Comparison of ENCODE assay signal across 21 cellular contexts in genomic region chr18:48098538-48098937, GRCh38.
"Had no signal": no experiment of that assay in that cellular context is flagged by ENCODE, and none has a peak within 500 bp of the region (broad histone marks: within the 10 kb centered on the region; RNA-seq: fewer than 3 reads in every experiment).

No MANE protein-coding gene starts in this region.

- H3K36me3 Mint-ChIP-seq: activated naive CD4-positive, alpha-beta T cell treated with anti-CD3 and anti-CD28 coated beads, Interleukin-2, amount 50 U/mL, for 72 hours had no signal

- H2AFZ ChIP-seq: hepatocyte had no signal

- H3K4me3 Mint-ChIP-seq: neural crest cell, T-helper 17 cell had no signal

- FAIRE-seq: astrocyte, endometrium, urothelium cell line had no signal

- H3K9me3 ChIP-seq: adrenal gland, breast epithelium, tibial artery had no signal

- DNase-seq: activated CD4-positive, alpha-beta T cell treated with anti-CD3 and anti-CD28 coated beads for 1 hour; activated CD8-positive, alpha-beta memory T cell treated with anti-CD3 and anti-CD28 coated beads for 24 hours; activated gamma-delta T cell treated with Interleukin-2 at 50 U/mL for 16 hours; adrenal gland; cerebellar nuclear complex; cortex of kidney; islet precursor cell; stimulated activated CD4-positive, alpha-beta T cell treated with anti-CD3 and anti-CD28 coated beads, Interleukin-2, amount 100 ng/mL, for 24 hours; stimulated activated naive CD4-positive, alpha-beta T cell treated with Interleukin-2 at 50 U/mL for 16 hours; T-helper 17 cell; tibial artery had no signal

- H3K36me3 ChIP-seq: adrenal gland, breast epithelium, tibial artery had no signal

- H3K4me1 ChIP-seq: adrenal gland, breast epithelium, tibial artery had no signal

- H3K4me2 ChIP-seq: hepatocyte had no signal

- H3K9me3 Mint-ChIP-seq: activated naive CD4-positive, alpha-beta T cell treated with anti-CD3 and anti-CD28 coated beads, Interleukin-2, amount 50 U/mL, for 72 hours; neural crest cell had no signal

- H3K4me3 ChIP-seq: adrenal gland, breast epithelium, hepatocyte, lung, tibial artery had no signal

- H3K79me2 ChIP-seq: hepatocyte had no signal

- H3K27ac Mint-ChIP-seq: activated naive CD4-positive, alpha-beta T cell treated with anti-CD3 and anti-CD28 coated beads, Interleukin-2, amount 50 U/mL, for 72 hours; progenitor cell of endocrine pancreas; T-helper 17 cell had no signal

- H3K27ac ChIP-seq: adrenal gland, hepatocyte, tibial artery had no signal

- ATAC-seq: activated naive CD4-positive, alpha-beta T cell treated with anti-CD3 and anti-CD28 coated beads, Interleukin-2, amount 50 U/mL, for 72 hours; left lobe of liver; T-helper 17 cell had no signal

- H3K27me3 ChIP-seq: adrenal gland, breast epithelium, hepatocyte, tibial artery had no signal

- H3K4me1 Mint-ChIP-seq: T-helper 17 cell had no signal
